18 cellular contexts compared by ENCODE assay signal in the genomic region with DNA sequence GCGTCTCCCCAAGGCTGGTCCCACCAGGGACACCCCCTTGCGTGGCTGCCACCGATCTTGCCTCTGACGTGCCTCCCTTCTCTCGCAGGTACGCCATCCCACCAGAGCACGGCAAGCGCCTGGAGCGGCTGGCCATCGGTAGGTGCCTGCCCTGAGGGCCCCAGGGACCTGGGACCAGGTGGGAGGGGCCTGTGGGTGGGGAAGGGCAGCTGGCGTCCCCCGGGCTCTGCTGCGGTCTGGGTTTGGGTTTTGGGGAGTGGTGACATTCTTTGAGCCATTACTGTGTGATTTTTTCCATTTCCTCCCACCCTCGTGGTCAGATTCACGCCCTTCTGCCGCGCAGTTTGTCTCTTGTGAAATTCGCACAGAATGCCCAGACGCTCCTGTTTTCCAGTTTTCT.
A peak's percentile ranks its signal among the peaks of the same experiment; 100 is the strongest.
DNase-seq lines count a peak whose midpoint lies in the region; FAIRE-seq and TF ChIP-seq lines count a peak whose summit lies in the region.
"Had no signal": no experiment of that assay in that cellular context is flagged by ENCODE, and none has a peak within 500 bp of the region (broad histone marks: within the 10 kb centered on the region; RNA-seq: fewer than 3 reads in every experiment).

No MANE protein-coding gene starts in this region.

- WGBS in H9 (ENCODE audit: extremely low coverage, insufficient read length, low lambda C conversion rate), result no CpG with 5 or more reads among the region's 19 CpGs
- WGBS in H1 (ENCODE audit: extremely low coverage in 1 of 2, insufficient coverage in 1 of 2, insufficient read length in 1 of 2, insufficient replicate concordance in 2 of 2, low coverage in 1 of 2, low lambda C conversion rate in 2 of 2, missing lambda C conversion rate in 1 of 2), 2 experiments, result 92% methylated on average over 19 of the region's 19 CpGs; no CpG with 5 or more reads in 1 of the 2 experiments
- WGBS in suprapubic skin, result 92% methylated on average over 19 of the region's 19 CpGs

- no peak overlapping the region for H3K4me3 ChIP-seq in BLaER1
- H3K4me3 ChIP-seq in H1 (ENCODE audit: extremely low read depth in 1 of 4, insufficient read depth in 2 of 4, low read depth in 3 of 4, low read length in 4 of 4), result no peak overlapping the region
- H3K4me3 ChIP-seq in neural progenitor cell, result no peak overlapping the region
- no peak overlapping the region for H3K4me3 ChIP-seq in suprapubic skin
- no peak overlapping the region for H3K4me3 ChIP-seq in coronary artery

- peaks cover 3 to 12% (median 8%) of the 10 kb centered on the region in 3 experiments; a peak in 4 of 7 replicates for H3K36me3 Mint-ChIP-seq in H9 (ENCODE audit: insufficient read depth in 1 of 3, low read depth in 3 of 3)
- H3K36me3 Mint-ChIP-seq in neural progenitor cell, result peaks cover 16% of the 10 kb centered on the region

- TF ChIP-seq POLR2A in H1 (IDR thresholded peaks at IDR 0.05; ENCODE audit: control extremely low read depth in 1 of 2, low read depth in 2 of 2, low read length in 2 of 2) (no peak), suprapubic skin (IDR thresholded peaks at IDR 0.05) (no peak)

- H3K27me3 ChIP-seq in BLaER1, result peaks cover 36% of the 10 kb centered on the region
- no peaks in the 10 kb centered on the region for H3K27me3 ChIP-seq in H9 (ENCODE audit: insufficient read depth, low read length)
- no peaks in the 10 kb centered on the region for H3K27me3 ChIP-seq in H1 (replicated peaks in 1 of 4; ENCODE audit: control insufficient read depth in 3 of 4, extremely low read depth in 1 of 4, insufficient read depth in 3 of 4, low read length in 3 of 4)
- no peaks in the 10 kb centered on the region for H3K27me3 ChIP-seq in neural progenitor cell
- H3K27me3 ChIP-seq in suprapubic skin, result no peaks in the 10 kb centered on the region

- H3K4ac ChIP-seq in H9 (ENCODE audit: low read depth, low read length) (no peak overlapping the region), H1 (replicated peaks; ENCODE audit: insufficient read length, low read depth, low read length) (no peak overlapping the region)

- TF ChIP-seq RAD21 in H1 (IDR thresholded peaks at IDR 0.05 in 1 of 2, conservative IDR thresholded peaks at IDR 0.05 in 1 of 2; ENCODE audit: low read depth in 2 of 2, low read length in 2 of 2), result no peak

- H3K9me3 Mint-ChIP-seq in H9 (no peaks in the 10 kb centered on the region), neural progenitor cell (no peaks in the 10 kb centered on the region)

- H2AFZ ChIP-seq in H9 (ENCODE audit: low read length) (no peak overlapping the region), H1 (ENCODE audit: low read length) (no peak overlapping the region), neural progenitor cell (replicated peaks) (no peak overlapping the region)

- H3K4me3 Mint-ChIP-seq in H9 (no peak overlapping the region), neural progenitor cell (no peak overlapping the region)

- H3K79me2 ChIP-seq in H9 (ENCODE audit: insufficient read depth, low read length), result no peaks in the 10 kb centered on the region
- H3K79me2 ChIP-seq in H1 (ENCODE audit: control insufficient read depth in 1 of 2, insufficient read depth in 2 of 2, low read length in 2 of 2), result no peaks in the 10 kb centered on the region
- H3K79me2 ChIP-seq in neural progenitor cell (ENCODE audit: low read depth), result no peaks in the 10 kb centered on the region

- no peak for FAIRE-seq in H1 (lab: Jason Lieb, UNC)
- FAIRE-seq: RCC 7860 had no signal

- H3K27ac ChIP-seq in BLaER1 (no peak overlapping the region), H9 (ENCODE audit: insufficient read length, low read depth, low read length) (no peak overlapping the region), H1 (ENCODE audit: low read depth, low read length) (no peak overlapping the region), neural progenitor cell (no peak overlapping the region), suprapubic skin (no peak overlapping the region), coronary artery (no peak overlapping the region)

- TF ChIP-seq CTCF in H9 (conservative IDR thresholded peaks at IDR 0.05) (no peak), H1 (IDR thresholded peaks at IDR 0.05; ENCODE audit: control extremely low read depth in 1 of 3, insufficient read depth in 1 of 3, low read depth in 1 of 3, low read length in 3 of 3) (no peak), neural progenitor cell (IDR thresholded peaks at IDR 0.05) (no peak), suprapubic skin (IDR thresholded peaks at IDR 0.05) (no peak), coronary artery (IDR thresholded peaks at IDR 0.05) (no peak)

- H2AK5ac ChIP-seq in H9 (ENCODE audit: insufficient read length, low read length) (no peak overlapping the region), H1 (ENCODE audit: low read depth, low read length) (no peak overlapping the region)

- no peak overlapping the region for H3K23ac ChIP-seq in H9 (ENCODE audit: insufficient read length, low read depth, low read length)
- no peak overlapping the region for H3K23ac ChIP-seq in H1 (ENCODE audit: insufficient read length)

- H4K91ac ChIP-seq in H9 (ENCODE audit: insufficient read length, low read depth, low read length) (no peak overlapping the region), H1 (replicated peaks; ENCODE audit: insufficient read length, low read length) (peak overlapping the region; percentile 53)

- H3K23me2 ChIP-seq in H9 (ENCODE audit: insufficient read length, low read depth, low read length, poor library complexity, severe bottlenecking) (no peaks in the 10 kb centered on the region), H1 (ENCODE audit: low read depth, low read length) (no peaks in the 10 kb centered on the region)

- TF ChIP-seq EP300 in H1 (IDR thresholded peaks at IDR 0.05; ENCODE audit: borderline replicate concordance in 1 of 2, low read depth in 2 of 2, low read length in 2 of 2) (no peak), suprapubic skin (IDR thresholded peaks at IDR 0.05) (no peak)

- H2BK5ac ChIP-seq in H9 (ENCODE audit: insufficient read length, low read length) (no peak overlapping the region), H1 (ENCODE audit: low read depth, low read length) (no peak overlapping the region)

- no peak overlapping the region for H2BK120ac ChIP-seq in H9 (ENCODE audit: low read depth, low read length, poor library complexity, severe bottlenecking)
- H2BK120ac ChIP-seq in H1 (replicated peaks; ENCODE audit: low read depth, low read length), result no peak overlapping the region

- H3K27me3 Mint-ChIP-seq in H9 (ENCODE audit: low read depth) (no peaks in the 10 kb centered on the region; the same call in 1 of the 2 replicates), neural progenitor cell (ENCODE audit: insufficient read depth, low read depth) (no peaks in the 10 kb centered on the region)

- no peak overlapping the region for H3K18ac ChIP-seq in H9 (ENCODE audit: insufficient read length, low read depth, low read length)
- H3K18ac ChIP-seq in H1 (ENCODE audit: extremely low read depth, low read length), result no peak overlapping the region

- H4K5ac ChIP-seq in H9 (ENCODE audit: insufficient read length, low read depth, low read length) (no peak overlapping the region), H1 (ENCODE audit: insufficient read length, low read depth, low read length) (no peak overlapping the region)

- H3K4me2 ChIP-seq in BLaER1 (peak overlapping the region; percentile 89), H9 (ENCODE audit: insufficient read depth, insufficient read length, low read length) (no peak overlapping the region), H1 (ENCODE audit: insufficient read depth in 1 of 2, low read depth in 2 of 2, low read length in 2 of 2) (no peak overlapping the region), neural progenitor cell (no peak overlapping the region)

- H4K20me1 ChIP-seq in BLaER1 (peaks cover 100% of the 10 kb centered on the region), H9 (ENCODE audit: control insufficient read depth, insufficient read depth, insufficient read length) (no peaks in the 10 kb centered on the region), H1 (replicated peaks in 1 of 2; ENCODE audit: control insufficient read depth in 1 of 2, insufficient read depth in 2 of 2, low read length in 2 of 2) (peaks cover 2 to 6% of the 10 kb centered on the region in 2 experiments), neural progenitor cell (ENCODE audit: low read depth) (peaks cover 61% of the 10 kb centered on the region)

- H2BK12ac ChIP-seq in H9 (ENCODE audit: insufficient read length, low read depth, low read length) (no peak overlapping the region), H1 (ENCODE audit: low read depth, low read length) (0 out of 2 replicates have a peak overlapping the region, but pooled peaks have one; percentile 17)

- H3K9me3 ChIP-seq in BLaER1, result no peaks in the 10 kb centered on the region
- H3K9me3 ChIP-seq in H9 (ENCODE audit: control insufficient read depth, low read depth, low read length), result no peaks in the 10 kb centered on the region
- no peaks in the 10 kb centered on the region for H3K9me3 ChIP-seq in H1 (ENCODE audit: insufficient read depth in 2 of 2, low read depth in 1 of 2, low read length in 1 of 2)
- no peaks in the 10 kb centered on the region for H3K9me3 ChIP-seq in neural progenitor cell (ENCODE audit: low read depth)
- no peaks in the 10 kb centered on the region for H3K9me3 ChIP-seq in suprapubic skin

- H3K4me1 Mint-ChIP-seq in H9 (peaks cover 39 to 42% of the 10 kb centered on the region in 2 experiments), neural progenitor cell (peaks cover 21% of the 10 kb centered on the region)

- H3K4me1 ChIP-seq in BLaER1 (peaks cover 73% of the 10 kb centered on the region), H9 (ENCODE audit: insufficient read depth, low read length) (peaks cover 6% of the 10 kb centered on the region; the same call in 1 of the 2 replicates), H1 (replicated peaks in 1 of 4; ENCODE audit: control insufficient read depth in 3 of 4, insufficient read depth in 4 of 4, low read length in 3 of 4) (peaks cover 7 to 19% (median 13%) of the 10 kb centered on the region in 4 experiments; a peak in 6 of 7 replicates), neural progenitor cell (peaks cover 11% of the 10 kb centered on the region), suprapubic skin (no peaks in the 10 kb centered on the region)

- no peaks in the 10 kb centered on the region for H3K79me1 ChIP-seq in H9 (ENCODE audit: insufficient read depth, low read depth, low read length, poor library complexity, severe bottlenecking)
- no peaks in the 10 kb centered on the region; the same call in 1 of the 2 replicates for H3K79me1 ChIP-seq in H1 (ENCODE audit: low read depth, low read length)

- DNase-seq in H9 (no peak), H1 (ENCODE audit: low read depth in 1 of 2, low spot score in 2 of 2) (no peak), neural progenitor cell (ENCODE audit: low spot score) (no peak), suprapubic skin (ENCODE audit: low spot score in 2 of 2) (no peak), coronary artery (ENCODE audit: low spot score) (no peak), NCI-H510A (lab: John Stamatoyannopoulos, UW) (no peak), A172 (ENCODE audit: low spot score) (no peak)
- DNase-seq: ACHN, DMS79 treated with DMSO at 0.1 percent for 48 hours, H7, IMR-90, Karpas-422, NCI-H1105, NCI-H2081, NCI-H748 treated with DMSO at 0.1 percent for 48 hours, Right ventricle myocardium superior had no signal

- H3K14ac ChIP-seq in H9 (ENCODE audit: insufficient read depth, low read length), result no peak overlapping the region
- H3K14ac ChIP-seq in H1 (ENCODE audit: insufficient read length), result no peak overlapping the region

- CTCF ChIA-PET in H1 (lab: Charles Lee; ENCODE audit: partially characterized antibody), result interaction anchor here (1.7 to 7.2 kb wide), 3 partner anchors 15 to 76 kb away, joined by 5 to 62 read pairs (median 5); no protein-coding TSS in a partner anchor

- H3K27ac Mint-ChIP-seq in H9 (peak overlapping the region; percentile 72 to 93 (median 83); a peak in 5 of 7 replicates), neural progenitor cell (peak overlapping the region; percentile 60)

- H3K56ac ChIP-seq in H9 (ENCODE audit: insufficient read length, low read depth, low read length) (no peak overlapping the region), H1 (replicated peaks; ENCODE audit: insufficient read length, low read depth, low read length) (no peak overlapping the region)

- H3K9ac ChIP-seq in BLaER1 (no peak overlapping the region), H9 (ENCODE audit: extremely low read depth, insufficient read length, low read length) (no peak overlapping the region), H1 (replicated peaks in 1 of 4; ENCODE audit: extremely low read depth in 1 of 4, low read depth in 3 of 4, low read length in 3 of 4) (no peak overlapping the region), neural progenitor cell (no peak overlapping the region)

- no peak overlapping the region for H2BK15ac ChIP-seq in H9 (ENCODE audit: low read depth, low read length)
- no peak overlapping the region for H2BK15ac ChIP-seq in H1 (ENCODE audit: low read length)

- no peak overlapping the region for H2BK20ac ChIP-seq in H9 (ENCODE audit: low read depth, low read length, poor library complexity, severe bottlenecking)
- no peak overlapping the region for H2BK20ac ChIP-seq in H1 (ENCODE audit: low read length)

- H3F3A ChIP-seq in neural progenitor cell (ENCODE audit: low read depth), result no peaks in the 10 kb centered on the region

- no peak overlapping the region for H4K8ac ChIP-seq in H9 (replicated peaks; ENCODE audit: insufficient read length, low read depth, low read length)
- no peak overlapping the region for H4K8ac ChIP-seq in H1 (ENCODE audit: extremely low read depth, insufficient read depth, low read length)

- H3K36me3 ChIP-seq in BLaER1, result peaks cover 55% of the 10 kb centered on the region
- peaks cover 0 to 2% (median 0%) of the 10 kb centered on the region in 4 experiments; a peak in 2 of 8 replicates for H3K36me3 ChIP-seq in H1 (ENCODE audit: control insufficient read depth in 2 of 4, insufficient read depth in 4 of 4, low read length in 3 of 4)
- no peaks in the 10 kb centered on the region for H3K36me3 ChIP-seq in neural progenitor cell
- H3K36me3 ChIP-seq in suprapubic skin, result peaks cover 43% of the 10 kb centered on the region

- POLR2A ChIA-PET in H1 (lab: Charles Lee; ENCODE audit: partially characterized antibody), result no interaction called here

- no peak overlapping the region for H3T11ph ChIP-seq in H9 (ENCODE audit: low read length)
